ENCODE assay signal across 1 cellular context in genomic region chr16:28823291-28823718, GRCh38.
TF ChIP-seq lines count a peak whose summit lies in the region.

No MANE protein-coding gene starts in this region.

TF ChIP-seq in H1, 55 proteins besides CTCF, POLR2A, EP300 and RAD21:
- TF ChIP-seq USF2 (IDR thresholded peaks at IDR 0.05; ENCODE audit: low read length) (no peak), SP1 (IDR thresholded peaks at IDR 0.05; ENCODE audit: low read depth, low read length) (no peak), HDAC2 (IDR thresholded peaks at IDR 0.05; ENCODE audit: borderline replicate concordance in 1 of 2, low read depth in 2 of 2, low read length in 2 of 2) (0 out of 4 replicates have a peak, but pooled peaks of 1 of the 2 experiments have one; percentile 2)
